8 cellular contexts compared by ENCODE assay signal in genomic region chr2:201257941-201258665, GRCh38. TPM values are rescaled to one million over a fixed set of nuclear protein-coding genes. Genes with fewer than 3 reads are reported as not detected.
A peak's percentile ranks its signal among the peaks of the same experiment; 100 is the strongest.
DNase-seq lines count a peak whose midpoint lies in the region; ATAC-seq, FAIRE-seq and TF ChIP-seq lines count a peak whose summit lies in the region.

No MANE protein-coding gene starts in this region.

- FAIRE-seq in GM12891 (lab: Jason Lieb, UNC), result peak; percentile 85

- H3K36me3 Mint-ChIP-seq in activated CD4-positive, alpha-beta T cell treated with anti-CD3 and anti-CD28 coated beads, Interleukin-2, amount 10 ng/mL, durations not matched to agents 7 days and 5 days (ENCODE audit: low read depth), result peaks cover 39% of the 10 kb centered on the region

- H3K27me3 Mint-ChIP-seq in activated CD4-positive, alpha-beta T cell treated with anti-CD3 and anti-CD28 coated beads, Interleukin-2, amount 10 ng/mL, durations not matched to agents 7 days and 5 days, result no peaks in the 10 kb centered on the region

- POLR2A ChIA-PET in activated CD4-positive, alpha-beta T cell treated with anti-CD3 and anti-CD28 coated beads, Interleukin-2, amount 10 ng/mL, durations not matched to agents 7 days and 5 days (lab: Charles Lee), result interaction anchor here (0.6 kb wide), 1 partner anchor 25 kb away, joined by 3 read pairs; no protein-coding TSS in a partner anchor

- peak overlapping the region; percentile 96 for H3K27ac Mint-ChIP-seq in activated CD4-positive, alpha-beta T cell treated with anti-CD3 and anti-CD28 coated beads, Interleukin-2, amount 10 ng/mL, durations not matched to agents 7 days and 5 days

- DNase-seq in GM12891 (ENCODE audit: insufficient read length, low spot score), result peak; percentile 41
- peak; percentile 57 for DNase-seq in NCI-H2107 treated with DMSO at 0.1 percent for 48 hours (lab: John Stamatoyannopoulos, UW; ENCODE audit: unreplicated experiment)
- DNase-seq in activated CD4-positive, alpha-beta T cell treated with anti-CD3 and anti-CD28 coated beads, Interleukin-2, amount 10 ng/mL, durations not matched to agents 7 days and 5 days, result peak; percentile 99
- DNase-seq in dermis blood vessel endothelial cell, result peak; percentile 87
- peak; percentile 82 to 90 for DNase-seq in lung microvascular endothelial cell (ENCODE audit: low read depth in 2 of 2)
- DNase-seq in stimulated activated CD8-positive, alpha-beta memory T cell treated with anti-CD3 and anti-CD28 coated beads, Interleukin-12 subunit alpha, Interleukin-12 subunit beta, amount 100 ng/mL, for 4 hours (ENCODE audit: low read depth), result peak; percentile 64
- DNase-seq in NCI-H2227 (lab: John Stamatoyannopoulos, UW; ENCODE audit: unreplicated experiment), result no peak

- CTCF ChIA-PET in activated CD4-positive, alpha-beta T cell treated with anti-CD3 and anti-CD28 coated beads, Interleukin-2, amount 10 ng/mL, durations not matched to agents 7 days and 5 days (lab: Charles Lee), result interaction anchor here (0.7 to 1.2 kb wide), 3 partner anchors 9 to 26 kb away, joined by 3 to 5 read pairs (median 3); no protein-coding TSS in a partner anchor

- peak; percentile 76 for ATAC-seq in HG02798 (IDR thresholded peaks at IDR 0.05; ENCODE audit: poor library complexity, unreplicated experiment)

- no peaks in the 10 kb centered on the region for H3K9me3 Mint-ChIP-seq in activated CD4-positive, alpha-beta T cell treated with anti-CD3 and anti-CD28 coated beads, Interleukin-2, amount 10 ng/mL, durations not matched to agents 7 days and 5 days

- peaks cover 69% of the 10 kb centered on the region for H3K4me1 Mint-ChIP-seq in activated CD4-positive, alpha-beta T cell treated with anti-CD3 and anti-CD28 coated beads, Interleukin-2, amount 10 ng/mL, durations not matched to agents 7 days and 5 days

- H3K4me3 Mint-ChIP-seq in activated CD4-positive, alpha-beta T cell treated with anti-CD3 and anti-CD28 coated beads, Interleukin-2, amount 10 ng/mL, durations not matched to agents 7 days and 5 days, result peak overlapping the region; percentile 80

- no peak for TF ChIP-seq POLR2A in GM12891 (IDR thresholded peaks at IDR 0.05; ENCODE audit: low read depth, low read length)

TF ChIP-seq in GM12891, 5 proteins besides CTCF, POLR2A, EP300 and RAD21:
- peak; percentile 65; the same call in 1 of the 2 replicates for TF ChIP-seq POLR2AphosphoS5 (IDR thresholded peaks at IDR 0.05; ENCODE audit: low read depth, low read length)
- TF ChIP-seq PAX5 (IDR thresholded peaks at IDR 0.05; ENCODE audit: insufficient read depth, low read length, severe bottlenecking), result no peak
- TF ChIP-seq POU2F2 (IDR thresholded peaks at IDR 0.05; ENCODE audit: low read depth, low read length), result peak; percentile 22; the same call in 1 of the 2 replicates
- peak; percentile 79 for TF ChIP-seq SPI1 (IDR thresholded peaks at IDR 0.05; ENCODE audit: low read depth, low read length)
- TF ChIP-seq TAF1 (IDR thresholded peaks at IDR 0.05; ENCODE audit: low read depth, low read length), result peak; percentile 60; the same call in 1 of the 2 replicates
TF ChIP-seq in GM12891: peak in this region for 4.

RNA-seq across cellular contexts. Expression of gene CASP8, which starts 2.2 kb away (rescaled TPM):
- 9.9 TPM for polyA plus RNA-seq in GM12891 (2012; ENCODE audit: low read depth, missing spikeins)
- total RNA-seq in activated CD4-positive, alpha-beta T cell treated with anti-CD3 and anti-CD28 coated beads, Interleukin-2, amount 10 ng/mL, durations not matched to agents 7 days and 5 days, result 10 to 100 TPM; 73.6 to 77.7 TPM
- total RNA-seq in dermis blood vessel endothelial cell (14.8 and 16.5 TPM in 2 replicates), lung microvascular endothelial cell (9.5 and 13.1 TPM in 2 replicates)
